27 cellular contexts compared by ENCODE assay signal in genomic region chrX:8848921-8849320, GRCh38. TPM values are rescaled to one million over a fixed set of nuclear protein-coding genes. Genes with fewer than 3 reads are reported as not detected.
DNase-seq lines count a peak whose midpoint lies in the region; FAIRE-seq and TF ChIP-seq lines count a peak whose summit lies in the region.
"Had no signal": no experiment of that assay in that cellular context is flagged by ENCODE, and none has a peak within 500 bp of the region (broad histone marks: within the 10 kb centered on the region; RNA-seq: fewer than 3 reads in every experiment).

No MANE protein-coding gene starts in this region.

- peak; percentile 29 for DNase-seq in AG20443 (ENCODE audit: low spot score)
- DNase-seq in HT1080 (ENCODE audit: low read depth): peak; percentile 55
- DNase-seq in astrocyte (ENCODE audit: low read depth): peak; percentile 72
- peak; percentile 42 for DNase-seq in kidney epithelial cell (ENCODE audit: low read depth)
- DNase-seq in HT-29 (ENCODE audit: low spot score): no peak
- no peak for DNase-seq in type B pancreatic cell (ENCODE audit: extremely low spot score, unreplicated experiment)
- no peak for DNase-seq in GM20000 (ENCODE audit: low spot score)
- DNase-seq in SKM-1 treated with dmso at 0.1 percent for 144 hours (lab: John Stamatoyannopoulos, UW; ENCODE audit: unreplicated experiment): no peak
- DNase-seq: activated CD4-positive, alpha-beta T cell treated with anti-CD3 and anti-CD28 coated beads for 36 hours; activated CD8-positive, alpha-beta memory T cell treated with anti-CD3 and anti-CD28 coated beads, Interleukin-2, amount 10 ng/mL, durations not matched to agents 7 days and 5 days; activated naive CD8-positive, alpha-beta T cell treated with anti-CD3 and anti-CD28 coated beads for 36 hours; CD8-positive, alpha-beta memory T cell; colonic mucosa; DND-41; endodermal cell; hypothalamus; natural killer cell; NCI-H1105; NCI-H2029 treated with DMSO at 0.1 percent for 48 hours; NCI-H510A treated with DMSO at 0.1 percent for 48 hours; T-cell had no signal

- peak overlapping the region; percentile 79 for H3K4me2 ChIP-seq in astrocyte (ENCODE audit: low read length)

- H3K4me3 ChIP-seq in astrocyte (ENCODE audit: insufficient read depth, low read depth, low read length) (no peak overlapping the region), kidney epithelial cell (ENCODE audit: low read depth, low read length) (no peak overlapping the region)
- H3K4me3 ChIP-seq: colonic mucosa had no signal

- FAIRE-seq in astrocyte (lab: Jason Lieb, UNC): peak; percentile 88
- FAIRE-seq: islet of Langerhans had no signal

- H3K27ac ChIP-seq in astrocyte (ENCODE audit: low read depth, low read length): peak overlapping the region; percentile 1
- H3K27ac ChIP-seq: colonic mucosa, parathyroid adenoma had no signal

- H3K36me3 Mint-ChIP-seq in astrocyte (ENCODE audit: low read depth, unreplicated experiment) (no peaks in the 10 kb centered on the region), type B pancreatic cell (no peaks in the 10 kb centered on the region)
- H3K36me3 Mint-ChIP-seq: activated CD8-positive, alpha-beta memory T cell treated with anti-CD3 and anti-CD28 coated beads, Interleukin-2, amount 10 ng/mL, durations not matched to agents 7 days and 5 days; activated naive CD8-positive, alpha-beta T cell treated with anti-CD3 and anti-CD28 coated beads for 36 hours; brain; natural killer cell; stimulated activated effector memory CD8-positive, alpha-beta T cell treated with anti-CD3 and anti-CD28 coated beads, Interleukin-12 subunit alpha, Interleukin-12 subunit beta, amount 100 ng/mL, for 72 hours; T-cell had no signal

- H3K9me3 Mint-ChIP-seq in astrocyte (ENCODE audit: unreplicated experiment): no peaks in the 10 kb centered on the region
- peaks cover 9% of the 10 kb centered on the region for H3K9me3 Mint-ChIP-seq in type B pancreatic cell
- H3K9me3 Mint-ChIP-seq: activated naive CD8-positive, alpha-beta T cell treated with anti-CD3 and anti-CD28 coated beads for 36 hours; activated T-helper 1 cell treated with anti-CD3 and anti-CD28 coated beads, Interleukin-12 subunit alpha, Interleukin-12 subunit beta, Interleukin-2, Interleukin-4 antibody, amounts not matched to agents 30 ng/mL and 10 ng/mL and 1 ng/mL, durations not matched to agents 14 hours and 24 hours and 36 hours; CD8-positive, alpha-beta memory T cell; natural killer cell; stimulated activated effector memory CD8-positive, alpha-beta T cell treated with anti-CD3 and anti-CD28 coated beads, Interleukin-12 subunit alpha, Interleukin-12 subunit beta, amount 100 ng/mL, for 72 hours; T-cell had no signal

- H3K27me3 Mint-ChIP-seq in astrocyte (ENCODE audit: low read depth, unreplicated experiment) (peaks cover 3% of the 10 kb centered on the region), type B pancreatic cell (no peaks in the 10 kb centered on the region)

- peaks cover 19% of the 10 kb centered on the region for H3K4me1 ChIP-seq in astrocyte (ENCODE audit: insufficient read depth, low read length)
- H3K4me1 ChIP-seq: colonic mucosa, parathyroid adenoma had no signal

- no peak overlapping the region for H2AFZ ChIP-seq in astrocyte (ENCODE audit: low read depth, low read length)
- H2AFZ ChIP-seq: parathyroid adenoma had no signal

- H3K9ac ChIP-seq in astrocyte (ENCODE audit: low read length): no peak overlapping the region
- H3K9ac ChIP-seq: parathyroid adenoma had no signal

- no peaks in the 10 kb centered on the region for H4K20me1 ChIP-seq in astrocyte (ENCODE audit: insufficient read depth, low read length)

- no peaks in the 10 kb centered on the region for H3K79me2 ChIP-seq in astrocyte (ENCODE audit: insufficient read depth, low read length)
- H3K79me2 ChIP-seq: parathyroid adenoma had no signal

- H3K9me3 ChIP-seq in astrocyte (ENCODE audit: insufficient read depth, low read depth, low read length): no peaks in the 10 kb centered on the region
- H3K9me3 ChIP-seq: colonic mucosa had no signal

- H3K27me3 ChIP-seq in astrocyte (ENCODE audit: insufficient read depth, low read length) (no peaks in the 10 kb centered on the region), kidney epithelial cell (ENCODE audit: control insufficient read depth, insufficient read depth, low read length) (no peaks in the 10 kb centered on the region)
- H3K27me3 ChIP-seq: colonic mucosa had no signal

- H3K4me1 Mint-ChIP-seq in astrocyte (ENCODE audit: low read depth, unreplicated experiment) (peaks cover 14% of the 10 kb centered on the region), type B pancreatic cell (ENCODE audit: unreplicated experiment) (no peaks in the 10 kb centered on the region)
- H3K4me1 Mint-ChIP-seq: activated CD4-positive, alpha-beta T cell treated with anti-CD3 and anti-CD28 coated beads for 36 hours; activated CD8-positive, alpha-beta memory T cell treated with anti-CD3 and anti-CD28 coated beads, Interleukin-2, amount 10 ng/mL, durations not matched to agents 7 days and 5 days; CD8-positive, alpha-beta memory T cell; endodermal cell; natural killer cell; stimulated activated effector memory CD8-positive, alpha-beta T cell treated with anti-CD3 and anti-CD28 coated beads, Interleukin-12 subunit alpha, Interleukin-12 subunit beta, amount 100 ng/mL, for 72 hours; T-cell had no signal

- H3K27ac Mint-ChIP-seq in astrocyte (ENCODE audit: unreplicated experiment) (no peak overlapping the region), type B pancreatic cell (no peak overlapping the region)
- H3K27ac Mint-ChIP-seq: activated CD4-positive, alpha-beta T cell treated with anti-CD3 and anti-CD28 coated beads for 36 hours; activated CD8-positive, alpha-beta memory T cell treated with anti-CD3 and anti-CD28 coated beads, Interleukin-2, amount 10 ng/mL, durations not matched to agents 7 days and 5 days; activated naive CD8-positive, alpha-beta T cell treated with anti-CD3 and anti-CD28 coated beads for 36 hours; activated T-helper 1 cell treated with anti-CD3 and anti-CD28 coated beads, Interleukin-12 subunit alpha, Interleukin-12 subunit beta, Interleukin-2, Interleukin-4 antibody, amounts not matched to agents 30 ng/mL and 10 ng/mL and 1 ng/mL, durations not matched to agents 14 hours and 24 hours and 36 hours; CD8-positive, alpha-beta memory T cell; endodermal cell; natural killer cell; stimulated activated effector memory CD8-positive, alpha-beta T cell treated with anti-CD3 and anti-CD28 coated beads, Interleukin-12 subunit alpha, Interleukin-12 subunit beta, amount 100 ng/mL, for 72 hours; T-cell had no signal

- no peak for TF ChIP-seq CTCF in astrocyte (IDR thresholded peaks at IDR 0.05; ENCODE audit: insufficient read depth, low read depth, low read length)
- TF ChIP-seq CTCF in kidney epithelial cell (IDR thresholded peaks at IDR 0.05; ENCODE audit: insufficient read depth, low read length, poor library complexity, severe bottlenecking): no peak
- no peak for TF ChIP-seq CTCF in type B pancreatic cell (conservative IDR thresholded peaks at IDR 0.05)
- TF ChIP-seq CTCF in GM20000 (IDR thresholded peaks at IDR 0.05; ENCODE audit: extremely low read depth, missing control alignments): no peak

- H3K4me3 Mint-ChIP-seq in astrocyte (ENCODE audit: unreplicated experiment) (no peak overlapping the region), type B pancreatic cell (no peak overlapping the region)
- H3K4me3 Mint-ChIP-seq: activated CD4-positive, alpha-beta T cell treated with anti-CD3 and anti-CD28 coated beads for 36 hours; activated CD8-positive, alpha-beta memory T cell treated with anti-CD3 and anti-CD28 coated beads, Interleukin-2, amount 10 ng/mL, durations not matched to agents 7 days and 5 days; activated naive CD8-positive, alpha-beta T cell treated with anti-CD3 and anti-CD28 coated beads for 36 hours; activated T-helper 1 cell treated with anti-CD3 and anti-CD28 coated beads, Interleukin-12 subunit alpha, Interleukin-12 subunit beta, Interleukin-2, Interleukin-4 antibody, amounts not matched to agents 30 ng/mL and 10 ng/mL and 1 ng/mL, durations not matched to agents 14 hours and 24 hours and 36 hours; brain; CD8-positive, alpha-beta memory T cell; endodermal cell; natural killer cell; stimulated activated effector memory CD8-positive, alpha-beta T cell treated with anti-CD3 and anti-CD28 coated beads, Interleukin-12 subunit alpha, Interleukin-12 subunit beta, amount 100 ng/mL, for 72 hours; T-cell had no signal

- H3K36me3 ChIP-seq in astrocyte (ENCODE audit: insufficient read depth, low read length) (no peaks in the 10 kb centered on the region), kidney epithelial cell (ENCODE audit: control insufficient read depth, insufficient read depth, low read length) (no peaks in the 10 kb centered on the region)
- H3K36me3 ChIP-seq: colonic mucosa had no signal

RNA-seq across cellular contexts. Expression of gene FAM9A, which starts 47.7 kb away (rescaled TPM):
- not detected in 2 replicates for total RNA-seq in HT1080 (2014; rRNA removed; shearing (Covaris generic))
- polyA plus RNA-seq in HT1080 (2015; cell fraction: cytosol; rRNA removed): not detected in 2 replicates
- not detected in 2 replicates for polyA plus RNA-seq in HT1080 (2015; cell fraction: nucleus; rRNA removed)
- not detected in 2 replicates for total RNA-seq in astrocyte
- total RNA-seq in kidney epithelial cell: not detected in 2 replicates
- total RNA-seq in HT-29 (2014; rRNA removed; shearing (Covaris generic)): not detected in 2 replicates
- not detected in 2 replicates for total RNA-seq in type B pancreatic cell (ENCODE audit: low replicate concordance)
- total RNA-seq: activated CD4-positive, alpha-beta T cell treated with anti-CD3 and anti-CD28 coated beads for 36 hours; activated CD8-positive, alpha-beta memory T cell treated with anti-CD3 and anti-CD28 coated beads, Interleukin-2, amount 10 ng/mL, durations not matched to agents 7 days and 5 days; activated naive CD8-positive, alpha-beta T cell treated with anti-CD3 and anti-CD28 coated beads for 36 hours; activated T-helper 1 cell treated with anti-CD3 and anti-CD28 coated beads, Interleukin-12 subunit alpha, Interleukin-12 subunit beta, Interleukin-2, Interleukin-4 antibody, amounts not matched to agents 30 ng/mL and 10 ng/mL and 1 ng/mL, durations not matched to agents 14 hours and 24 hours and 36 hours; CD8-positive, alpha-beta memory T cell; colonic mucosa; endodermal cell; natural killer cell; T-cell; temporal lobe had no signal
- polyA plus RNA-seq: CD8-positive, alpha-beta memory T cell had no signal

Comparison
In these comparisons a context has a peak if more than half of its experiments do, and no peak if none do; other contexts are left out.
1. DNase-seq: peak in AG20443 (single experiment), HT1080 (single experiment), astrocyte (single experiment) and kidney epithelial cell (single experiment); none in HT-29 (single experiment), type B pancreatic cell (single experiment), GM20000 (single experiment) and SKM-1 treated with dmso at 0.1 percent for 144 hours (single experiment).